28 cellular contexts compared by ENCODE assay signal in the genomic region with DNA sequence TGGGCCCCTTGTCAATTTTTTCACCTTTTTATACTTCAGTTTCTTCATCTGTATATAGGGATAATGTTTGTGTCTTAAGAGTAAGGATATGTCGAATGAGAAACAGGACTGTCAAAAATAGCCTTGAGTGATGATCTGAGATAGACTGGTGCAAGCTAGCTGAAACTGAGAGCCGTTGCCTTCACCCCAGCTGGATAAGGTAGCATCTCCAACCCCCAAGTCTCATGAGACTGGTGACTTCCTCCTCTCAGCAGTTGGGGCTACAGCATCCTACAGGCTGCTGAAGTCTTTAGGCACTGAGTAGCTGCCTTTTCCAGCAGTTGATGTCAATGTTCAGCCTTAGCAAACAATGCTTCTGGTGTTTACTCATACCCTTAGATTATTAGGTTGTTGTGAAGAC.
DNase-seq lines count a peak whose midpoint lies in the region; ATAC-seq, FAIRE-seq and TF ChIP-seq lines count a peak whose summit lies in the region.
"Had no signal": no experiment of that assay in that cellular context is flagged by ENCODE, and none has a peak within 500 bp of the region (broad histone marks: within the 10 kb centered on the region; RNA-seq: fewer than 3 reads in every experiment).

No MANE protein-coding gene starts in this region.

- no peaks in the 10 kb centered on the region for H3K79me2 ChIP-seq in GM12878 (ENCODE audit: control insufficient read depth, insufficient read depth, low read length)

- H3K4me3 ChIP-seq in GM12878: no peak overlapping the region
- H3K4me3 ChIP-seq: GM23248, lung, mucosa of descending colon, right atrium auricular region had no signal

- POLR2A ChIA-PET in GM12878 (lab: Charles Lee): no interaction called here

- DNase-seq in Right ventricle myocardium inferior (ENCODE audit: missing footprints) (no peak), cardiac septum (ENCODE audit: low spot score) (no peak), GM12878 (ENCODE audit: low read depth, low spot score) (no peak), islet precursor cell (no peak)
- DNase-seq: activated CD4-positive, alpha-beta memory T cell treated with anti-CD3 and anti-CD28 coated beads, Interleukin-2, amount 10 ng/mL, durations not matched to agents 7 days and 5 days; activated CD4-positive, CD25-positive, alpha-beta regulatory T cell treated with anti-CD3 and anti-CD28 coated beads, Interleukin-2, amount 50 U/mL, for 72 hours; activated naive CD8-positive, alpha-beta T cell treated with anti-CD3 and anti-CD28 coated beads, Interleukin-2, amount 10 ng/mL, durations not matched to agents 7 days and 5 days; CD8-positive, alpha-beta T cell; cerebellar nuclear complex; DMS153; GM23248; kidney glomerular epithelial cell; mucosa of descending colon; NCI-H1694; NCI-H2171 treated with DMSO at 0.1 percent for 48 hours; NCI-H524; stimulated activated CD4-positive, alpha-beta T cell treated with anti-CD3 and anti-CD28 coated beads, Interleukin-2, amount 100 ng/mL, for 48 hours; substantia nigra had no signal

- SMC1A ChIA-PET in GM12878 (lab: Charles Lee; ENCODE audit: uncharacterized antibody, unreplicated experiment): no interaction called here

- RAD21 ChIA-PET in GM12878 (lab: Charles Lee; ENCODE audit: unreplicated experiment): no interaction called here

- no peaks in the 10 kb centered on the region for H3K36me3 ChIP-seq in GM12878 (ENCODE audit: control insufficient read depth in 2 of 2, insufficient read depth in 2 of 2, low read length in 1 of 2)
- H3K36me3 ChIP-seq: right atrium auricular region had no signal

- in situ Hi-C loops in GM12878 (cut with MboI): no loop called here

- intact Hi-C loops in Right ventricle myocardium inferior (cut with DNase I): no loop called here
- intact Hi-C loops in cardiac septum (cut with DNase I): no loop called here
- intact Hi-C loops in GM12878 (cut with micrococcal nuclease; ENCODE audit: unreplicated experiment): no loop called here

- H3K4me2 ChIP-seq in GM12878 (ENCODE audit: control insufficient read depth, insufficient read depth): no peak overlapping the region
- H3K4me2 ChIP-seq: KMS-11 had no signal

- WGBS in GM12878 (ENCODE audit: insufficient coverage, insufficient replicate concordance, low lambda C conversion rate, missing lambda C conversion rate): 4% methylated on average over 2 of the region's 2 CpGs

- TF ChIP-seq RAD21 in GM12878 (IDR thresholded peaks at IDR 0.05; ENCODE audit: insufficient read depth, low read depth, low read length): no peak

- H3K27ac ChIP-seq in GM12878 (ENCODE audit: control insufficient read depth, insufficient read depth): no peak overlapping the region
- H3K27ac ChIP-seq: 22Rv1, GM23248, KMS-11, right atrium auricular region had no signal

- TF ChIP-seq POLR2A in GM12878 (IDR thresholded peaks at IDR 0.05; ENCODE audit: low read depth, low read length): no peak

- BruUV-seq in GM12878 (replicated peaks; lab: Mats Ljungman, UMichigan): no TSS peak

- ATAC-seq in Right ventricle myocardium inferior (peak; percentile 23), GM21576 (IDR thresholded peaks at IDR 0.05; ENCODE audit: unreplicated experiment) (peak; percentile 70), HG03159 (IDR thresholded peaks at IDR 0.05; ENCODE audit: unreplicated experiment) (peak; percentile 86), GM12878 (no peak), HG03521 (IDR thresholded peaks at IDR 0.05; ENCODE audit: unreplicated experiment) (no peak), HG03097 (IDR thresholded peaks at IDR 0.05; ENCODE audit: low FRiP score, unreplicated experiment) (no peak)
- ATAC-seq: CD8-positive, alpha-beta T cell; mucosa of descending colon; stimulated activated effector memory CD8-positive, alpha-beta T cell treated with anti-CD3 and anti-CD28 coated beads, Interleukin-12 subunit alpha, Interleukin-12 subunit beta, amount 100 ng/mL, for 72 hours had no signal

- no peaks in the 10 kb centered on the region for H3K27me3 ChIP-seq in GM12878 (replicated peaks in 1 of 2; ENCODE audit: control insufficient read depth in 2 of 2, insufficient read depth in 2 of 2, low read length in 1 of 2)
- H3K27me3 ChIP-seq: right atrium auricular region had no signal

- no peak for TF ChIP-seq EP300 in GM12878 (IDR thresholded peaks at IDR 0.05; ENCODE audit: borderline replicate concordance in 1 of 2, control insufficient read depth in 1 of 2, low read depth in 2 of 2, low read length in 2 of 2)

- no peaks in the 10 kb centered on the region for H3K4me1 ChIP-seq in GM12878 (ENCODE audit: control insufficient read depth, insufficient read depth, low read length)
- H3K4me1 ChIP-seq: right atrium auricular region had no signal

- H2AFZ ChIP-seq in GM12878 (ENCODE audit: control insufficient read depth, low read depth, low read length): no peak overlapping the region
- H2AFZ ChIP-seq: GM23248 had no signal

- H4K20me1 ChIP-seq in GM12878 (ENCODE audit: control insufficient read depth, insufficient read depth): no peaks in the 10 kb centered on the region

- H3K9me3 ChIP-seq in GM12878 (replicated peaks; ENCODE audit: control insufficient read depth, insufficient read depth, low read length): no peaks in the 10 kb centered on the region
- H3K9me3 ChIP-seq: mucosa of descending colon, right atrium auricular region had no signal

- H3K9ac ChIP-seq in GM12878 (ENCODE audit: control insufficient read depth, insufficient read depth, low read length): no peak overlapping the region
- H3K9ac ChIP-seq: GM23248, KMS-11 had no signal

- TF ChIP-seq CTCF in GM12878 (IDR thresholded peaks at IDR 0.05 in 2 of 3, conservative IDR thresholded peaks at IDR 0.05 in 1 of 3; ENCODE audit: control insufficient read depth in 2 of 3, extremely low read depth in 1 of 3, insufficient read depth in 1 of 3, low read depth in 3 of 3, low read length in 3 of 3): no peak

- peak; percentile 72 for FAIRE-seq in GM12878 (lab: Jason Lieb, UNC)
- FAIRE-seq: endothelial cell of umbilical vein had no signal

- CTCF ChIA-PET in GM12878 (lab: Yijun Ruan, JAX): no interaction called here

TF ChIP-seq in GM12878, 131 proteins besides CTCF, POLR2A, EP300 and RAD21:
- TF ChIP-seq SREBF1 (IDR thresholded peaks at IDR 0.05; ENCODE audit: low read length): no peak
- TF ChIP-seq, protein P1, sequence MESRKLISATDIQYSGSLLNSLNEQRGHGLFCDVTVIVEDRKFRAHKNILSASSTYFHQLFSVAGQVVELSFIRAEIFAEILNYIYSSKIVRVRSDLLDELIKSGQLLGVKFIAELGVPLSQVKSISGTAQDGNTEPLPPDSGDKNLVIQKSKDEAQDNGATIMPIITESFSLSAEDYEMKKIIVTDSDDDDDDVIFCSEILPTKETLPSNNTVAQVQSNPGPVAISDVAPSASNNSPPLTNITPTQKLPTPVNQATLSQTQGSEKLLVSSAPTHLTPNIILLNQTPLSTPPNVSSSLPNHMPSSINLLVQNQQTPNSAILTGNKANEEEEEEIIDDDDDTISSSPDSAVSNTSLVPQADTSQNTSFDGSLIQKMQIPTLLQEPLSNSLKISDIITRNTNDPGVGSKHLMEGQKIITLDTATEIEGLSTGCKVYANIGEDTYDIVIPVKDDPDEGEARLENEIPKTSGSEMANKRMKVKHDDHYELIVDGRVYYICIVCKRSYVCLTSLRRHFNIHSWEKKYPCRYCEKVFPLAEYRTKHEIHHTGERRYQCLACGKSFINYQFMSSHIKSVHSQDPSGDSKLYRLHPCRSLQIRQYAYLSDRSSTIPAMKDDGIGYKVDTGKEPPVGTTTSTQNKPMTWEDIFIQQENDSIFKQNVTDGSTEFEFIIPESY (IDR thresholded peaks at IDR 0.05): no peak
- no peak for TF ChIP-seq ATF7 (IDR thresholded peaks at IDR 0.05; ENCODE audit: low read depth)
- TF ChIP-seq, protein P2, sequence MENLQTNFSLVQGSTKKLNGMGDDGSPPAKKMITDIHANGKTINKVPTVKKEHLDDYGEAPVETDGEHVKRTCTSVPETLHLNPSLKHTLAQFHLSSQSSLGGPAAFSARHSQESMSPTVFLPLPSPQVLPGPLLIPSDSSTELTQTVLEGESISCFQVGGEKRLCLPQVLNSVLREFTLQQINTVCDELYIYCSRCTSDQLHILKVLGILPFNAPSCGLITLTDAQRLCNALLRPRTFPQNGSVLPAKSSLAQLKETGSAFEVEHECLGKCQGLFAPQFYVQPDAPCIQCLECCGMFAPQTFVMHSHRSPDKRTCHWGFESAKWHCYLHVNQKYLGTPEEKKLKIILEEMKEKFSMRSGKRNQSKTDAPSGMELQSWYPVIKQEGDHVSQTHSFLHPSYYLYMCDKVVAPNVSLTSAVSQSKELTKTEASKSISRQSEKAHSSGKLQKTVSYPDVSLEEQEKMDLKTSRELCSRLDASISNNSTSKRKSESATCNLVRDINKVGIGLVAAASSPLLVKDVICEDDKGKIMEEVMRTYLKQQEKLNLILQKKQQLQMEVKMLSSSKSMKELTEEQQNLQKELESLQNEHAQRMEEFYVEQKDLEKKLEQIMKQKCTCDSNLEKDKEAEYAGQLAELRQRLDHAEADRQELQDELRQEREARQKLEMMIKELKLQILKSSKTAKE (IDR thresholded peaks at IDR 0.05; ENCODE audit: low read depth, poor library complexity, severe bottlenecking): no peak
- no peak for TF ChIP-seq MEF2B (IDR thresholded peaks at IDR 0.05; ENCODE audit: partially characterized antibody, poor library complexity, severe bottlenecking)
- TF ChIP-seq RBBP5 (conservative IDR thresholded peaks at IDR 0.05): no peak
- no peak for TF ChIP-seq NBN (IDR thresholded peaks at IDR 0.05)
- TF ChIP-seq GABPA (IDR thresholded peaks at IDR 0.05; ENCODE audit: low read depth): no peak
- TF ChIP-seq TCF12 (IDR thresholded peaks at IDR 0.05; ENCODE audit: low read depth, low read length): no peak
- TF ChIP-seq, protein P3, sequence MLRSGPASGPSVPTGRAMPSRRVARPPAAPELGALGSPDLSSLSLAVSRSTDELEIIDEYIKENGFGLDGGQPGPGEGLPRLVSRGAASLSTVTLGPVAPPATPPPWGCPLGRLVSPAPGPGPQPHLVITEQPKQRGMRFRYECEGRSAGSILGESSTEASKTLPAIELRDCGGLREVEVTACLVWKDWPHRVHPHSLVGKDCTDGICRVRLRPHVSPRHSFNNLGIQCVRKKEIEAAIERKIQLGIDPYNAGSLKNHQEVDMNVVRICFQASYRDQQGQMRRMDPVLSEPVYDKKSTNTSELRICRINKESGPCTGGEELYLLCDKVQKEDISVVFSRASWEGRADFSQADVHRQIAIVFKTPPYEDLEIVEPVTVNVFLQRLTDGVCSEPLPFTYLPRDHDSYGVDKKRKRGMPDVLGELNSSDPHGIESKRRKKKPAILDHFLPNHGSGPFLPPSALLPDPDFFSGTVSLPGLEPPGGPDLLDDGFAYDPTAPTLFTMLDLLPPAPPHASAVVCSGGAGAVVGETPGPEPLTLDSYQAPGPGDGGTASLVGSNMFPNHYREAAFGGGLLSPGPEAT (IDR thresholded peaks at IDR 0.05; ENCODE audit: low read depth): no peak
- no peak for TF ChIP-seq FOS (IDR thresholded peaks at IDR 0.05; ENCODE audit: borderline replicate concordance, extremely low read depth, insufficient read length)
- TF ChIP-seq KLF5 (IDR thresholded peaks at IDR 0.05; ENCODE audit: partially characterized antibody): no peak
- no peak for TF ChIP-seq ZSCAN29 (IDR thresholded peaks at IDR 0.05)
- no peak for TF ChIP-seq ZNF622 (IDR thresholded peaks at IDR 0.05)

Comparison
In these comparisons a context has a peak if more than half of its experiments do, and no peak if none do; other contexts are left out.
1. ATAC-seq: peak in Right ventricle myocardium inferior (single experiment), GM21576 (single experiment) and HG03159 (single experiment); none in GM12878 (single experiment), HG03521 (single experiment) and HG03097 (single experiment).